In genomic region chr1:187396929-187397796, GRCh38 we compare ENCODE assay signal across 19 cellular contexts.
"Had no signal": no experiment of that assay in that cellular context is flagged by ENCODE, and none has a peak within 500 bp of the region (broad histone marks: within the 10 kb centered on the region; RNA-seq: fewer than 3 reads in every experiment).

No MANE protein-coding gene starts in this region.

- H3K4me1 Mint-ChIP-seq: activated naive CD8-positive, alpha-beta T cell treated with anti-CD3 and anti-CD28 coated beads for 36 hours; central memory CD8-positive, alpha-beta T cell; T-helper 17 cell had no signal

- H3K27me3 Mint-ChIP-seq: activated naive CD8-positive, alpha-beta T cell treated with anti-CD3 and anti-CD28 coated beads for 36 hours; brain; central memory CD8-positive, alpha-beta T cell; natural killer cell treated with Interleukin-12 subunit alpha and Interleukin-12 subunit beta and Interleukin-15 and Interleukin-18, amount 100 ng/mL, for 72 hours; T-helper 17 cell had no signal

- H3K9me3 Mint-ChIP-seq: activated T-helper 1 cell treated with anti-CD3 and anti-CD28 coated beads, Interleukin-12 subunit alpha, Interleukin-12 subunit beta, Interleukin-2, Interleukin-4 antibody, amounts not matched to agents 30 ng/mL and 10 ng/mL and 1 ng/mL, durations not matched to agents 14 hours and 24 hours and 36 hours had no signal

- H3K36me3 ChIP-seq: esophagus squamous epithelium, left ventricle myocardium inferior, thyroid gland, uterus had no signal

- H3K36me3 Mint-ChIP-seq: activated naive CD8-positive, alpha-beta T cell treated with anti-CD3 and anti-CD28 coated beads for 36 hours; brain had no signal

- H3K27ac Mint-ChIP-seq: activated naive CD8-positive, alpha-beta T cell treated with anti-CD3 and anti-CD28 coated beads for 36 hours; activated T-helper 1 cell treated with anti-CD3 and anti-CD28 coated beads, Interleukin-12 subunit alpha, Interleukin-12 subunit beta, Interleukin-2, Interleukin-4 antibody, amounts not matched to agents 30 ng/mL and 10 ng/mL and 1 ng/mL, durations not matched to agents 14 hours and 24 hours and 36 hours; brain; natural killer cell treated with Interleukin-12 subunit alpha and Interleukin-12 subunit beta and Interleukin-15 and Interleukin-18, amount 100 ng/mL, for 72 hours; T-helper 17 cell had no signal

- H3K9me3 ChIP-seq: esophagus squamous epithelium, psoas muscle, thyroid gland, uterus had no signal

- H3K4me3 ChIP-seq: esophagus squamous epithelium, left ventricle myocardium inferior, psoas muscle, thyroid gland, uterus had no signal

- DNase-seq: activated CD4-positive, CD25-positive, alpha-beta regulatory T cell treated with anti-CD3 and anti-CD28 coated beads, Interleukin-2, amount 50 U/mL, for 72 hours; activated naive CD8-positive, alpha-beta T cell treated with anti-CD3 and anti-CD28 coated beads for 36 hours; amygdala; cortex of kidney; effector CD4-positive, alpha-beta T cell; esophagus squamous epithelium; hippocampal formation; kidney; left ventricle myocardium inferior; psoas muscle; stimulated activated CD4-positive, alpha-beta T cell treated with anti-CD3 and anti-CD28 coated beads, Interleukin-12 subunit alpha, Interleukin-12 subunit beta, amount 100 ng/mL, for 4 hours; stimulated activated CD4-positive, alpha-beta T cell treated with anti-CD3 and anti-CD28 coated beads, Interleukin-2, amount 100 ng/mL, for 24 hours; T-helper 17 cell; uterus had no signal

- H3K4me1 ChIP-seq: esophagus squamous epithelium, left ventricle myocardium inferior, psoas muscle, thyroid gland, uterus had no signal

- H3K4me3 Mint-ChIP-seq: activated naive CD8-positive, alpha-beta T cell treated with anti-CD3 and anti-CD28 coated beads for 36 hours; activated T-helper 1 cell treated with anti-CD3 and anti-CD28 coated beads, Interleukin-12 subunit alpha, Interleukin-12 subunit beta, Interleukin-2, Interleukin-4 antibody, amounts not matched to agents 30 ng/mL and 10 ng/mL and 1 ng/mL, durations not matched to agents 14 hours and 24 hours and 36 hours; brain; central memory CD8-positive, alpha-beta T cell; natural killer cell treated with Interleukin-12 subunit alpha and Interleukin-12 subunit beta and Interleukin-15 and Interleukin-18, amount 100 ng/mL, for 72 hours; T-helper 17 cell had no signal

- H3K27me3 ChIP-seq: esophagus squamous epithelium, thyroid gland, uterus had no signal

- H3K27ac ChIP-seq: esophagus squamous epithelium, left ventricle myocardium inferior, psoas muscle, thyroid gland, uterus had no signal
